16 cellular contexts compared by ENCODE assay signal in the genomic region with DNA sequence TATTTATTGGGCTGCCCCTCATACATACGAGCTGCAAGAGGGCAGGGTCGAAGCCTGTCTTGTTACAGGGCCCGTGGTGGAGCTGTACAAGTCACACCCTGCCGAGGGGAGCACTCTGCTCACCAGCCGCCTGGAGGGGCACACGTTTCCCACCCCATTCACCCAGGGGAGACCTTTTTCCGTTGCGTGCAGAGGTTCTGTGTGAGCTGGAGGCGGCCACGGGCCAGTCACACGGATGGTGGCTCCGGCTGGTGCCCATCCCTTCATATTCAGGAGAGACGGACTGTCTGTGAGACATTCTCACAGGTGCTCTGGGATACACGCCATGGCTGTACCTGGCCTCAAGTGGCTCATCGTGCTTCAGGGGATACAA. TPM values are rescaled to one million over a fixed set of nuclear protein-coding genes. Genes with fewer than 3 reads are reported as not detected.
"Had no signal": no experiment of that assay in that cellular context is flagged by ENCODE, and none has a peak within 500 bp of the region (broad histone marks: within the 10 kb centered on the region; RNA-seq: fewer than 3 reads in every experiment).

No MANE protein-coding gene starts in this region.

- H3K27ac ChIP-seq: esophagus muscularis mucosa, psoas muscle, tibial nerve had no signal

- FAIRE-seq: bronchial epithelial cell had no signal

- H3K4me3 Mint-ChIP-seq: activated CD4-positive, alpha-beta T cell treated with anti-CD3 and anti-CD28 coated beads for 36 hours; immature natural killer cell; natural killer cell; stimulated activated naive CD8-positive, alpha-beta T cell treated with anti-CD3 and anti-CD28 coated beads, Interleukin-15, Interleukin-2, amounts not matched to agents 100 ng/mL and 50 ng/mL, for 24 hours had no signal

- DNase-seq: activated CD4-positive, alpha-beta T cell treated with anti-CD3 and anti-CD28 coated beads for 36 hours; glutamatergic neuron; immature natural killer cell; natural killer cell; nucleus accumbens; stimulated activated CD4-positive, alpha-beta T cell treated with anti-CD3 and anti-CD28 coated beads, Interleukin-2, amount 100 ng/mL, for 48 hours; T-helper 9 cell had no signal

- ATAC-seq: activated CD4-positive, alpha-beta T cell treated with anti-CD3 and anti-CD28 coated beads for 36 hours; activated naive CD4-positive, alpha-beta T cell treated with anti-CD3 and anti-CD28 coated beads, Interleukin-2, amount 50 U/mL, for 72 hours; natural killer cell; psoas muscle; right lobe of liver had no signal

- H3K27ac Mint-ChIP-seq: activated CD4-positive, alpha-beta T cell treated with anti-CD3 and anti-CD28 coated beads for 36 hours; activated naive CD4-positive, alpha-beta T cell treated with anti-CD3 and anti-CD28 coated beads, Interleukin-2, amount 50 U/mL, for 72 hours; immature natural killer cell; natural killer cell; stimulated activated naive CD8-positive, alpha-beta T cell treated with anti-CD3 and anti-CD28 coated beads, Interleukin-15, Interleukin-2, amounts not matched to agents 100 ng/mL and 50 ng/mL, for 24 hours had no signal

- H3K27me3 Mint-ChIP-seq: activated CD4-positive, alpha-beta T cell treated with anti-CD3 and anti-CD28 coated beads for 36 hours; stimulated activated naive CD8-positive, alpha-beta T cell treated with anti-CD3 and anti-CD28 coated beads, Interleukin-15, Interleukin-2, amounts not matched to agents 100 ng/mL and 50 ng/mL, for 24 hours had no signal

- H3K9me3 ChIP-seq: esophagus muscularis mucosa, psoas muscle, right lobe of liver, tibial nerve had no signal

- H3K27me3 ChIP-seq: esophagus muscularis mucosa, right lobe of liver, tibial nerve had no signal

- H3K4me3 ChIP-seq: esophagus muscularis mucosa, lung, psoas muscle, right lobe of liver, tibial nerve had no signal

- H3K36me3 Mint-ChIP-seq: natural killer cell had no signal

- H3K9me3 Mint-ChIP-seq: activated naive CD4-positive, alpha-beta T cell treated with anti-CD3 and anti-CD28 coated beads, Interleukin-2, amount 50 U/mL, for 72 hours; immature natural killer cell; natural killer cell; stimulated activated naive CD8-positive, alpha-beta T cell treated with anti-CD3 and anti-CD28 coated beads, Interleukin-15, Interleukin-2, amounts not matched to agents 100 ng/mL and 50 ng/mL, for 24 hours had no signal

- H3K36me3 ChIP-seq: esophagus muscularis mucosa, right lobe of liver, tibial nerve had no signal

RNA-seq across cellular contexts. Expression of a gene that starts 47.9 kb away (rescaled TPM):
- total RNA-seq: SK-MEL-5 had no signal
- polyA plus RNA-seq: immature natural killer cell had no signal
